In genomic region chr2:75325594-75325993, GRCh38 we compare ENCODE assay signal across 23 cellular contexts.
"Had no signal": no experiment of that assay in that cellular context is flagged by ENCODE, and none has a peak within 500 bp of the region (broad histone marks: within the 10 kb centered on the region; RNA-seq: fewer than 3 reads in every experiment).

No MANE protein-coding gene starts in this region.

- H3K4me2 ChIP-seq: SK-N-SH had no signal

- H3K27ac ChIP-seq: RWPE1 had no signal

- ATAC-seq: HepG2, Panc1, PC-3 had no signal

- H3K4me3 ChIP-seq: MG63 had no signal

- FAIRE-seq: HepG2 had no signal

- H3K9me3 ChIP-seq: MG63, SK-N-SH had no signal

- H3K9me2 ChIP-seq: SK-N-SH had no signal

- H3K27me3 ChIP-seq: MG63 had no signal

- H3K9ac ChIP-seq: SK-N-SH had no signal

- DNase-seq: IMR-90, Karpas-422, KG1, MG63, NCI-H1092, NCI-H1105 treated with DMSO at 0.1 percent for 48 hours, NCI-H1417 treated with DMSO at 0.1 percent for 48 hours, NCI-H146, NCI-H1694 treated with DMSO at 0.1 percent for 48 hours, NCI-H1930, NCI-H2081, NCI-H2107, NCI-H2227 treated with DMSO at 0.1 percent for 48 hours, NCI-H524, NCI-H526 treated with DMSO at 0.1 percent for 48 hours, NCI-H774, PC-3, SHP77, SK-N-SH, SW 1271 had no signal

- H3K36me3 ChIP-seq: MG63 had no signal
